14 cellular contexts compared by ENCODE assay signal in genomic region chr7:15424468-15424867, GRCh38.
"Had no signal": no experiment of that assay in that cellular context is flagged by ENCODE, and none has a peak within 500 bp of the region (broad histone marks: within the 10 kb centered on the region; RNA-seq: fewer than 3 reads in every experiment).

No MANE protein-coding gene starts in this region.

- H3K9me3 ChIP-seq: body of pancreas, lower lobe of right lung, upper lobe of left lung had no signal

- H3K4me3 ChIP-seq: body of pancreas, lower lobe of right lung, upper lobe of left lung had no signal

- H3K27me3 ChIP-seq: body of pancreas, upper lobe of left lung had no signal

- H3K27ac ChIP-seq: body of pancreas, lower lobe of right lung, upper lobe of left lung, VCaP had no signal

- DNase-seq: activated CD4-positive, alpha-beta memory T cell treated with anti-CD3 and anti-CD28 coated beads, Interleukin-2, amount 10 ng/mL, durations not matched to agents 7 days and 5 days; activated naive CD4-positive, alpha-beta T cell; activated T-cell treated with anti-CD3 and anti-CD28 coated beads, Interleukin-2, amount 50 U/mL, for 72 hours; body of pancreas; immature natural killer cell; lower lobe of right lung; midbrain; retina; small intestine; stimulated activated naive B cell treated with anti-CD40 and anti-IgM and Interleukin-4, amounts not matched to agents 10 μg/mL and 1 μg/mL and 100 μg/mL, for 72 hours; substantia nigra; T-helper 9 cell; upper lobe of left lung had no signal

- H3K36me3 ChIP-seq: lower lobe of right lung, upper lobe of left lung had no signal

- H3K4me1 ChIP-seq: body of pancreas, lower lobe of right lung, upper lobe of left lung had no signal

- FAIRE-seq: small intestine had no signal
